Comparison of ENCODE assay signal across 1 cellular context in genomic region chr19:5960005-5961001, GRCh38.
TF ChIP-seq lines count a peak whose summit lies in the region.

No MANE protein-coding gene starts in this region.

TF ChIP-seq in WTC11, 78 proteins besides CTCF, POLR2A, EP300 and RAD21 (continued from another document):
- TF ChIP-seq MYBL2 (CRISPR knock-in tag; IDR thresholded peaks at IDR 0.05) (no peak), IRF1 (CRISPR knock-in tag; IDR thresholded peaks at IDR 0.05) (no peak), JUN (CRISPR knock-in tag; IDR thresholded peaks at IDR 0.05) (no peak), ZBTB21 (CRISPR knock-in tag; IDR thresholded peaks at IDR 0.05; ENCODE audit: borderline replicate concordance) (no peak), FOXP1 (CRISPR knock-in tag; IDR thresholded peaks at IDR 0.05; ENCODE audit: borderline replicate concordance) (no peak), SP1 (CRISPR knock-in tag; conservative IDR thresholded peaks at IDR 0.05) (no peak), CREM (CRISPR knock-in tag; IDR thresholded peaks at IDR 0.05) (no peak)
- TF ChIP-seq, protein P1, sequence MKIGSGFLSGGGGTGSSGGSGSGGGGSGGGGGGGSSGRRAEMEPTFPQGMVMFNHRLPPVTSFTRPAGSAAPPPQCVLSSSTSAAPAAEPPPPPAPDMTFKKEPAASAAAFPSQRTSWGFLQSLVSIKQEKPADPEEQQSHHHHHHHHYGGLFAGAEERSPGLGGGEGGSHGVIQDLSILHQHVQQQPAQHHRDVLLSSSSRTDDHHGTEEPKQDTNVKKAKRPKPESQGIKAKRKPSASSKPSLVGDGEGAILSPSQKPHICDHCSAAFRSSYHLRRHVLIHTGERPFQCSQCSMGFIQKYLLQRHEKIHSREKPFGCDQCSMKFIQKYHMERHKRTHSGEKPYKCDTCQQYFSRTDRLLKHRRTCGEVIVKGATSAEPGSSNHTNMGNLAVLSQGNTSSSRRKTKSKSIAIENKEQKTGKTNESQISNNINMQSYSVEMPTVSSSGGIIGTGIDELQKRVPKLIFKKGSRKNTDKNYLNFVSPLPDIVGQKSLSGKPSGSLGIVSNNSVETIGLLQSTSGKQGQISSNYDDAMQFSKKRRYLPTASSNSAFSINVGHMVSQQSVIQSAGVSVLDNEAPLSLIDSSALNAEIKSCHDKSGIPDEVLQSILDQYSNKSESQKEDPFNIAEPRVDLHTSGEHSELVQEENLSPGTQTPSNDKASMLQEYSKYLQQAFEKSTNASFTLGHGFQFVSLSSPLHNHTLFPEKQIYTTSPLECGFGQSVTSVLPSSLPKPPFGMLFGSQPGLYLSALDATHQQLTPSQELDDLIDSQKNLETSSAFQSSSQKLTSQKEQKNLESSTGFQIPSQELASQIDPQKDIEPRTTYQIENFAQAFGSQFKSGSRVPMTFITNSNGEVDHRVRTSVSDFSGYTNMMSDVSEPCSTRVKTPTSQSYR (CRISPR knock-in tag; IDR thresholded peaks at IDR 0.05) = no peak
